ENCODE assay signal across 8 cellular contexts in genomic region chr15:77013786-77014136, GRCh38. TPM values are rescaled to one million over a fixed set of nuclear protein-coding genes. Genes with fewer than 3 reads are reported as not detected.
DNase-seq lines count a peak whose midpoint lies in the region; ATAC-seq and TF ChIP-seq lines count a peak whose summit lies in the region.

No MANE protein-coding gene starts in this region.

- intact Hi-C loops in posterior vena cava (cut with DNase I), result loop anchor here in 1 of 2 donors (1.0 kb wide), 1 partner anchor 92 kb away; no protein-coding TSS in a partner anchor

- H3K27me3 Mint-ChIP-seq in endothelial cell (ENCODE audit: unreplicated experiment), result peaks cover 8% of the 10 kb centered on the region

- no peak for TF ChIP-seq CTCF in endothelial cell (IDR thresholded peaks at IDR 0.05; ENCODE audit: unreplicated experiment)

- peak; percentile 58 for DNase-seq in CD1c-positive myeloid dendritic cell (ENCODE audit: extremely low spot score)
- DNase-seq in activated CD4-positive, alpha-beta T cell treated with anti-CD3 and anti-CD28 coated beads for 4 hours, result peak; percentile 87 to 89
- peak; percentile 30 for DNase-seq in germinal center (ENCODE audit: low spot score)
- peak; percentile 65 to 89 for DNase-seq in stimulated activated effector memory CD8-positive, alpha-beta T cell treated with anti-CD3 and anti-CD28 coated beads, Interleukin-12 subunit alpha, Interleukin-12 subunit beta, amount 100 ng/mL, for 72 hours (ENCODE audit: low spot score in 2 of 2)
- DNase-seq in erythroblast (lab: John Stamatoyannopoulos, UW), result no peak
- no peak for DNase-seq in endothelial cell (ENCODE audit: low spot score)
- no peak for DNase-seq in posterior vena cava (ENCODE audit: low spot score)

- H3K4me1 Mint-ChIP-seq in stimulated activated effector memory CD8-positive, alpha-beta T cell treated with anti-CD3 and anti-CD28 coated beads, Interleukin-12 subunit alpha, Interleukin-12 subunit beta, amount 100 ng/mL, for 72 hours, result peaks cover 97% of the 10 kb centered on the region
- peaks cover 3% of the 10 kb centered on the region for H3K4me1 Mint-ChIP-seq in endothelial cell (ENCODE audit: unreplicated experiment)

- peak overlapping the region; percentile 69 for H3K4me3 Mint-ChIP-seq in stimulated activated effector memory CD8-positive, alpha-beta T cell treated with anti-CD3 and anti-CD28 coated beads, Interleukin-12 subunit alpha, Interleukin-12 subunit beta, amount 100 ng/mL, for 72 hours
- H3K4me3 Mint-ChIP-seq in endothelial cell (ENCODE audit: unreplicated experiment), result no peak overlapping the region

- H3K9me3 Mint-ChIP-seq in stimulated activated effector memory CD8-positive, alpha-beta T cell treated with anti-CD3 and anti-CD28 coated beads, Interleukin-12 subunit alpha, Interleukin-12 subunit beta, amount 100 ng/mL, for 72 hours, result no peaks in the 10 kb centered on the region
- H3K9me3 Mint-ChIP-seq in endothelial cell (ENCODE audit: unreplicated experiment), result no peaks in the 10 kb centered on the region

- H3K27ac Mint-ChIP-seq in stimulated activated effector memory CD8-positive, alpha-beta T cell treated with anti-CD3 and anti-CD28 coated beads, Interleukin-12 subunit alpha, Interleukin-12 subunit beta, amount 100 ng/mL, for 72 hours, result peak overlapping the region; percentile 98
- H3K27ac Mint-ChIP-seq in endothelial cell (ENCODE audit: unreplicated experiment), result no peak overlapping the region

- peaks cover 65% of the 10 kb centered on the region for H3K36me3 Mint-ChIP-seq in stimulated activated effector memory CD8-positive, alpha-beta T cell treated with anti-CD3 and anti-CD28 coated beads, Interleukin-12 subunit alpha, Interleukin-12 subunit beta, amount 100 ng/mL, for 72 hours
- no peaks in the 10 kb centered on the region for H3K36me3 Mint-ChIP-seq in endothelial cell (ENCODE audit: low read depth, unreplicated experiment)

- ATAC-seq in HG02623 (IDR thresholded peaks at IDR 0.05; ENCODE audit: unreplicated experiment), result peak; percentile 55
- ATAC-seq in stimulated activated effector memory CD8-positive, alpha-beta T cell treated with anti-CD3 and anti-CD28 coated beads, Interleukin-12 subunit alpha, Interleukin-12 subunit beta, amount 100 ng/mL, for 72 hours, result peak; percentile 87

- no peak for TF ChIP-seq POLR2A in erythroblast (IDR thresholded peaks at IDR 0.05; ENCODE audit: low read length)

RNA-seq across cellular contexts. Expression of gene PSTPIP1, which starts 18.8 kb away (rescaled TPM):
- total RNA-seq in endothelial cell (ENCODE audit: unreplicated experiment) (not detected), posterior vena cava (10 to 100 TPM; 12.9 to 18.1 TPM)

RNA-seq across cellular contexts. Expression of gene TSPAN3, which starts 57.1 kb away (rescaled TPM):
- total RNA-seq in endothelial cell (ENCODE audit: unreplicated experiment), result 140 TPM
- total RNA-seq in posterior vena cava, result 100 to 1,000 TPM; 111 to 128 TPM

Comparison
In these comparisons a context has a peak if more than half of its experiments do, and no peak if none do; other contexts are left out.
1. DNase-seq: peak in CD1c-positive myeloid dendritic cell (single experiment), activated CD4-positive, alpha-beta T cell treated with anti-CD3 and anti-CD28 coated beads for 4 hours (2 of 2), germinal center (single experiment) and stimulated activated effector memory CD8-positive, alpha-beta T cell treated with anti-CD3 and anti-CD28 coated beads, Interleukin-12 subunit alpha, Interleukin-12 subunit beta, amount 100 ng/mL, for 72 hours (2 of 2); none in erythroblast (0 of 2), endothelial cell (single experiment) and posterior vena cava (single experiment).
2. RNA of gene PSTPIP1, which starts 18.8 kb away (total RNA-seq): 12.9 to 18.1 TPM in posterior vena cava; not detected in endothelial cell (single experiment); every median in the first group is over 10 times any median in the second.